In genomic region chr6:90432937-90433336, GRCh38 we compare ENCODE assay signal across 33 cellular contexts.
"Had no signal": no experiment of that assay in that cellular context is flagged by ENCODE, and none has a peak within 500 bp of the region (broad histone marks: within the 10 kb centered on the region; RNA-seq: fewer than 3 reads in every experiment).

No MANE protein-coding gene starts in this region.

- H3K4me3 Mint-ChIP-seq: activated CD4-positive, alpha-beta memory T cell treated with anti-CD3 and anti-CD28 coated beads, Interleukin-2, amount 10 ng/mL, durations not matched to agents 7 days and 5 days; activated CD4-positive, alpha-beta T cell treated with anti-CD3 and anti-CD28 coated beads, Interleukin-2, amount 10 ng/mL, durations not matched to agents 7 days and 5 days; activated naive CD4-positive, alpha-beta T cell treated with anti-CD3 and anti-CD28 coated beads, Interleukin-2, amount 10 ng/mL, durations not matched to agents 7 days and 5 days; activated naive CD8-positive, alpha-beta T cell treated with anti-CD3 and anti-CD28 coated beads, Interleukin-2, amount 10 ng/mL, durations not matched to agents 7 days and 5 days; activated T-cell treated with anti-CD3 and anti-CD28 coated beads, Interleukin-2, amount 50 U/mL, for 24 hours; activated T-cell treated with anti-CD3 and anti-CD28 coated beads, Interleukin-2, amount 50 U/mL, for 72 hours; brain; WTC11 had no signal

- FAIRE-seq: endometrium, endothelial cell of umbilical vein, TTC549 had no signal

- H3K4me1 ChIP-seq: ascending aorta, colonic mucosa, esophagus squamous epithelium, gastroesophageal sphincter had no signal

- H3K4me1 Mint-ChIP-seq: activated naive CD4-positive, alpha-beta T cell treated with anti-CD3 and anti-CD28 coated beads, Interleukin-2, amount 10 ng/mL, durations not matched to agents 7 days and 5 days had no signal

- H3K27me3 ChIP-seq: ascending aorta, breast epithelium, cardiac muscle cell, colonic mucosa, esophagus squamous epithelium, gastroesophageal sphincter, heart right ventricle, hepatocyte had no signal

- DNase-seq: activated CD4-positive, alpha-beta memory T cell treated with anti-CD3 and anti-CD28 coated beads, Interleukin-2, amount 10 ng/mL, durations not matched to agents 7 days and 5 days; activated CD4-positive, alpha-beta T cell treated with anti-CD3 and anti-CD28 coated beads for 1 hour; activated CD4-positive, alpha-beta T cell treated with anti-CD3 and anti-CD28 coated beads for 4 hours; activated CD4-positive, alpha-beta T cell treated with anti-CD3 and anti-CD28 coated beads, Interleukin-2, amount 10 ng/mL, durations not matched to agents 7 days and 5 days; activated CD4-positive, alpha-beta T cell treated with anti-CD3 and anti-CD28 coated beads, Interleukin-2, amount 50 U/mL, for 4 hours; activated CD8-positive, alpha-beta memory T cell treated with anti-CD3 and anti-CD28 coated beads, Interleukin-2, amount 50 U/mL, for 48 hours; activated gamma-delta T cell; activated naive CD4-positive, alpha-beta T cell; activated naive CD4-positive, alpha-beta T cell treated with anti-CD3 and anti-CD28 coated beads, Interleukin-2, amount 10 ng/mL, durations not matched to agents 7 days and 5 days; activated naive CD8-positive, alpha-beta T cell treated with anti-CD3 and anti-CD28 coated beads, Interleukin-2, amount 10 ng/mL, durations not matched to agents 7 days and 5 days; activated T-cell treated with anti-CD3 and anti-CD28 coated beads for 4 hours; activated T-cell treated with anti-CD3 and anti-CD28 coated beads, Interleukin-2, amount 50 U/mL, for 24 hours; activated T-cell treated with anti-CD3 and anti-CD28 coated beads, Interleukin-2, amount 50 U/mL, for 72 hours; central memory CD4-positive, alpha-beta T cell; cerebellar nuclear complex; colonic mucosa; effector CD8-positive, alpha-beta T cell; esophagus squamous epithelium; foreskin melanocyte; heart right ventricle had no signal

- ATAC-seq: activated naive CD4-positive, alpha-beta T cell treated with anti-CD3 and anti-CD28 coated beads, Interleukin-2, amount 50 U/mL, for 72 hours; activated T-cell treated with anti-CD3 and anti-CD28 coated beads, Interleukin-2, amount 50 U/mL, for 72 hours; gastroesophageal sphincter; heart right ventricle had no signal

- H3K27ac ChIP-seq: ascending aorta, breast epithelium, cardiac muscle cell, colonic mucosa, epithelial cell of prostate, esophagus squamous epithelium, gastroesophageal sphincter, heart right ventricle, hepatocyte, VCaP had no signal

- H3K27ac Mint-ChIP-seq: activated CD4-positive, alpha-beta memory T cell treated with anti-CD3 and anti-CD28 coated beads, Interleukin-2, amount 10 ng/mL, durations not matched to agents 7 days and 5 days; activated CD4-positive, alpha-beta T cell treated with anti-CD3 and anti-CD28 coated beads, Interleukin-2, amount 10 ng/mL, durations not matched to agents 7 days and 5 days; activated naive CD4-positive, alpha-beta T cell treated with anti-CD3 and anti-CD28 coated beads, Interleukin-2, amount 10 ng/mL, durations not matched to agents 7 days and 5 days; activated naive CD4-positive, alpha-beta T cell treated with anti-CD3 and anti-CD28 coated beads, Interleukin-2, amount 50 U/mL, for 72 hours; activated naive CD8-positive, alpha-beta T cell treated with anti-CD3 and anti-CD28 coated beads, Interleukin-2, amount 10 ng/mL, durations not matched to agents 7 days and 5 days; activated T-cell treated with anti-CD3 and anti-CD28 coated beads, Interleukin-2, amount 50 U/mL, for 24 hours; brain; WTC11 had no signal

- H3K4me2 ChIP-seq: hepatocyte had no signal

- H2AFZ ChIP-seq: hepatocyte had no signal

- H3K27me3 Mint-ChIP-seq: activated naive CD4-positive, alpha-beta T cell treated with anti-CD3 and anti-CD28 coated beads, Interleukin-2, amount 10 ng/mL, durations not matched to agents 7 days and 5 days; activated naive CD8-positive, alpha-beta T cell treated with anti-CD3 and anti-CD28 coated beads, Interleukin-2, amount 10 ng/mL, durations not matched to agents 7 days and 5 days; activated T-cell treated with anti-CD3 and anti-CD28 coated beads, Interleukin-2, amount 50 U/mL, for 24 hours had no signal

- H3K79me2 ChIP-seq: hepatocyte had no signal

- H3K4me3 ChIP-seq: ascending aorta, breast epithelium, cardiac muscle cell, colonic mucosa, esophagus squamous epithelium, gastroesophageal sphincter, heart right ventricle, hepatocyte had no signal

- H3K36me3 ChIP-seq: ascending aorta, breast epithelium, cardiac muscle cell, colonic mucosa, esophagus squamous epithelium, gastroesophageal sphincter, heart right ventricle had no signal
